8 cellular contexts compared by ENCODE assay signal in genomic region chr16:50547340-50547865, GRCh38. TPM values are rescaled to one million over a fixed set of nuclear protein-coding genes. Genes with fewer than 3 reads are reported as not detected.
DNase-seq lines count a peak whose midpoint lies in the region; ATAC-seq, FAIRE-seq and TF ChIP-seq lines count a peak whose summit lies in the region.

No MANE protein-coding gene starts in this region.

- intact Hi-C loops in ascending aorta (cut with DNase I) = no loop called here

- H3K27me3 ChIP-seq in HUES48 (ENCODE audit: control insufficient read depth, insufficient read depth, low read length) = peaks cover 60% of the 10 kb centered on the region
- no peaks in the 10 kb centered on the region for H3K27me3 ChIP-seq in ascending aorta

- H3K4me3 ChIP-seq in HUES48 (ENCODE audit: low read depth, low read length) = peak overlapping the region; percentile 72
- peak overlapping the region; percentile 67 to 82 for H3K4me3 ChIP-seq in ascending aorta

- no peak overlapping the region for H3K9ac ChIP-seq in HUES48 (ENCODE audit: low read depth, low read length)

- H3K27ac ChIP-seq in HUES48 (ENCODE audit: low read depth, low read length) (no peak overlapping the region), ascending aorta (no peak overlapping the region)

- no peak for ATAC-seq in GM21423 (IDR thresholded peaks at IDR 0.05; ENCODE audit: unreplicated experiment)

- peak in 2 of 3 experiments; percentile 29 to 53 for TF ChIP-seq CTCF in ascending aorta (IDR thresholded peaks at IDR 0.05)

- H3K36me3 ChIP-seq in HUES48 (ENCODE audit: control insufficient read depth, insufficient read depth, low read length) = no peaks in the 10 kb centered on the region
- no peaks in the 10 kb centered on the region for H3K36me3 ChIP-seq in ascending aorta

- peak; percentile 59 for FAIRE-seq in GM18507 (lab: Jason Lieb, UNC)

- DNase-seq in GM18507 (ENCODE audit: extremely low spot score, insufficient read length, low read depth) (peak; percentile 22), T-helper 22 cell (ENCODE audit: low read depth) (peak; percentile 84), ascending aorta (ENCODE audit: low spot score in 2 of 2) (peak in 1 of 2 donors; percentile 78), iPS-NIHi7 (ENCODE audit: extremely low spot score) (peak; percentile 69), SKM-1 treated with dmso at 0.1 percent for 144 hours (lab: John Stamatoyannopoulos, UW; ENCODE audit: unreplicated experiment) (no peak)
- peak; percentile 45 for DNase-seq in stimulated activated CD4-positive, alpha-beta T cell treated with anti-CD3 and anti-CD28 coated beads, Interleukin-1b, Interleukin-23, amount 100 ng/mL, for 48 hours

- H3K4me1 ChIP-seq in HUES48 (ENCODE audit: control insufficient read depth, insufficient read depth, low read length) = peaks cover 3% of the 10 kb centered on the region; the same call in 1 of the 2 replicates
- H3K4me1 ChIP-seq in ascending aorta = peaks cover 2 to 8% of the 10 kb centered on the region in 2 donors

- H3K9me3 ChIP-seq in HUES48 (ENCODE audit: control insufficient read depth, insufficient read depth, low read length) (no peaks in the 10 kb centered on the region), ascending aorta (no peaks in the 10 kb centered on the region)

RNA-seq across cellular contexts. Expression of gene NKD1, which starts 0.8 kb away (rescaled TPM):
- total RNA-seq in ascending aorta = 33.2 TPM
